Comparison of ENCODE assay signal across 2 cellular contexts in genomic region chr7:134500406-134500805, GRCh38.
A peak's percentile ranks its signal among the peaks of the same experiment; 100 is the strongest.
TF ChIP-seq lines count a peak whose summit lies in the region.

No MANE protein-coding gene starts in this region.

TF ChIP-seq in GM23338, 12 proteins besides CTCF, POLR2A, EP300 and RAD21:
- TF ChIP-seq JUNB (IDR thresholded peaks at IDR 0.05; ENCODE audit: unreplicated experiment) (no peak), REST (IDR thresholded peaks at IDR 0.05; ENCODE audit: unreplicated experiment) (no peak), EZH2 (IDR thresholded peaks at IDR 0.05; ENCODE audit: low read depth, unreplicated experiment) (no peak), CREB1 (CRISPR knock-in tag; IDR thresholded peaks at IDR 0.05; ENCODE audit: low read depth) (no peak)

TF ChIP-seq in H1, 55 proteins besides CTCF, POLR2A, EP300 and RAD21:
- peak; percentile 96 for TF ChIP-seq E2F6 (IDR thresholded peaks at IDR 0.05)
- TF ChIP-seq MAX (IDR thresholded peaks at IDR 0.05) = peak; percentile 86
- TF ChIP-seq CHD7 (IDR thresholded peaks at IDR 0.05; ENCODE audit: insufficient replicate concordance, low read length) = no peak
